Comparison of ENCODE assay signal across 10 cellular contexts in genomic region chr9:127566351-127567001, GRCh38. TPM values are rescaled to one million over a fixed set of nuclear protein-coding genes. Genes with fewer than 3 reads are reported as not detected.
DNase-seq lines count a peak whose midpoint lies in the region; ATAC-seq and TF ChIP-seq lines count a peak whose summit lies in the region.
"Had no signal": no experiment of that assay in that cellular context is flagged by ENCODE, and none has a peak within 500 bp of the region (broad histone marks: within the 10 kb centered on the region; RNA-seq: fewer than 3 reads in every experiment).

No MANE protein-coding gene starts in this region.

- H3K4me1 Mint-ChIP-seq in endodermal cell: peaks cover 22% of the 10 kb centered on the region

- H3K9ac ChIP-seq in endodermal cell (ENCODE audit: extremely low read depth, low read length, poor library complexity, severe bottlenecking): peak overlapping the region; percentile 25
- peak overlapping the region; percentile 75 for H3K9ac ChIP-seq in muscle layer of colon (ENCODE audit: low read length)

- H3K4me3 Mint-ChIP-seq in endodermal cell: peak overlapping the region; percentile 59

- WGBS in endodermal cell (ENCODE audit: insufficient coverage in 1 of 2, insufficient read length in 1 of 2), 2 experiments: 83 to 97% methylated on average over 6 to 10 of the region's 11 CpGs

- H3K9me3 ChIP-seq in endodermal cell (ENCODE audit: control insufficient read depth, low read length) (no peaks in the 10 kb centered on the region), muscle layer of colon (ENCODE audit: low read length) (no peaks in the 10 kb centered on the region)

- H3K4me3 ChIP-seq in endodermal cell (ENCODE audit: low read length) (peak overlapping the region; percentile 86), muscle layer of colon (ENCODE audit: low read depth in 1 of 2, low read length in 2 of 2) (peak overlapping the region; percentile 87)

- TF ChIP-seq CTCF in 22Rv1 (IDR thresholded peaks at IDR 0.05): no peak
- TF ChIP-seq CTCF in endodermal cell (conservative IDR thresholded peaks at IDR 0.05): no peak

- H3K4me1 ChIP-seq in endodermal cell (ENCODE audit: control insufficient read depth, insufficient read depth, low read length) (peaks cover 13% of the 10 kb centered on the region), muscle layer of colon (ENCODE audit: insufficient read depth, low read length) (peaks cover 58% of the 10 kb centered on the region)

- H3K36me3 ChIP-seq in endodermal cell (ENCODE audit: control insufficient read depth, insufficient read depth, low read length): no peaks in the 10 kb centered on the region
- no peaks in the 10 kb centered on the region for H3K36me3 ChIP-seq in muscle layer of colon (ENCODE audit: insufficient read depth, low read length)

- peaks cover 8% of the 10 kb centered on the region for H3K27me3 ChIP-seq in endodermal cell (ENCODE audit: control insufficient read depth, insufficient read depth, low read length, poor library complexity, severe bottlenecking)
- H3K27me3 ChIP-seq in muscle layer of colon (ENCODE audit: control insufficient read depth in 1 of 2, insufficient read depth in 2 of 2, low read length in 2 of 2): no peaks in the 10 kb centered on the region

- no peaks in the 10 kb centered on the region for H3K9me3 Mint-ChIP-seq in endodermal cell
- H3K9me3 Mint-ChIP-seq: immature natural killer cell had no signal

- no peak for DNase-seq in endodermal cell
- no peak for DNase-seq in effector CD8-positive, alpha-beta T cell (lab: John Stamatoyannopoulos, UW)
- DNase-seq in middle frontal gyrus (ENCODE audit: extremely low spot score, low spot score): no peak
- DNase-seq: immature natural killer cell, NCI-H2029 had no signal

- TF ChIP-seq RAD21 in Ishikawa (IDR thresholded peaks at IDR 0.05; ENCODE audit: low read depth): no peak; the same call in 1 of the 2 replicates

- peaks cover 15% of the 10 kb centered on the region for H3K36me3 Mint-ChIP-seq in endodermal cell (ENCODE audit: low read depth)
- H3K36me3 Mint-ChIP-seq: immature natural killer cell had no signal

- peaks cover 8% of the 10 kb centered on the region for H3K27me3 Mint-ChIP-seq in endodermal cell (ENCODE audit: insufficient read depth)

- no peak for ATAC-seq in HG03139 (IDR thresholded peaks at IDR 0.05; ENCODE audit: unreplicated experiment)
- no peak for ATAC-seq in HG02610 (IDR thresholded peaks at IDR 0.05; ENCODE audit: unreplicated experiment)

- no peak overlapping the region for H3K27ac Mint-ChIP-seq in endodermal cell

- H3K27ac ChIP-seq in 22Rv1: peak overlapping the region; percentile 98
- no peak overlapping the region for H3K27ac ChIP-seq in endodermal cell (ENCODE audit: low read depth, low read length)
- H3K27ac ChIP-seq in muscle layer of colon (ENCODE audit: low read depth, low read length): peak overlapping the region; percentile 91

- TF ChIP-seq EP300 in Ishikawa (IDR thresholded peaks at IDR 0.05; ENCODE audit: borderline replicate concordance): peak; percentile 80; the same call in 1 of the 2 replicates

TF ChIP-seq in Ishikawa, 13 proteins besides CTCF, POLR2A, EP300 and RAD21:
- 0 out of 2 replicates have a peak, but pooled peaks have one; percentile 9 for TF ChIP-seq CEBPB (IDR thresholded peaks at IDR 0.05)
- TF ChIP-seq ZBTB7A (IDR thresholded peaks at IDR 0.05; ENCODE audit: low read depth): peak; percentile 16; the same call in 1 of the 2 replicates
- TF ChIP-seq TCF12 (IDR thresholded peaks at IDR 0.05; ENCODE audit: low read depth): peak; percentile 75
- TF ChIP-seq YY1 (IDR thresholded peaks at IDR 0.05; ENCODE audit: low read depth): 0 out of 2 replicates have a peak, but pooled peaks have one; percentile 10
- no peak; the same call in 1 of the 2 replicates for TF ChIP-seq EGR1 (IDR thresholded peaks at IDR 0.05)
- no peak for TF ChIP-seq REST (IDR thresholded peaks at IDR 0.05; ENCODE audit: low read depth)
- TF ChIP-seq FOXM1 (IDR thresholded peaks at IDR 0.05; ENCODE audit: borderline replicate concordance, low read depth): peak; percentile 23; the same call in 1 of the 2 replicates
- peak; percentile 58; the same call in 1 of the 2 replicates for TF ChIP-seq NFIC (IDR thresholded peaks at IDR 0.05)
- TF ChIP-seq TEAD4 (IDR thresholded peaks at IDR 0.05): peak; percentile 95

RNA-seq across cellular contexts. Expression of gene STXBP1, which starts 45.6 kb away (rescaled TPM):
- total RNA-seq in endodermal cell: 10 to 100 TPM; 27.8 to 46.8 TPM
- polyA plus RNA-seq in endodermal cell (2013, experiment 1 of 2): 36.9 TPM
- 33.8 TPM for polyA plus RNA-seq in endodermal cell (2013, experiment 2 of 2)
